8 cellular contexts compared by ENCODE assay signal in genomic region chr17:28570716-28571254, GRCh38. TPM values are rescaled to one million over a fixed set of nuclear protein-coding genes. Genes with fewer than 3 reads are reported as not detected.
A peak's percentile ranks its signal among the peaks of the same experiment; 100 is the strongest.
DNase-seq lines count a peak whose midpoint lies in the region; ATAC-seq, FAIRE-seq and TF ChIP-seq lines count a peak whose summit lies in the region.

No MANE protein-coding gene starts in this region.

- peaks cover 63% of the 10 kb centered on the region for H3K4me1 Mint-ChIP-seq in activated naive CD4-positive, alpha-beta T cell treated with anti-CD3 and anti-CD28 coated beads, Interleukin-2, amount 50 U/mL, for 24 hours

- H3K79me2 ChIP-seq in PC-9 (ENCODE audit: low read depth) = peaks cover 11% of the 10 kb centered on the region

- ATAC-seq in A549 (peak; percentile 42 to 57), HG03175 (IDR thresholded peaks at IDR 0.05; ENCODE audit: unreplicated experiment) (peak; percentile 32), left cardiac atrium (peak; percentile 6 to 19)

- no TSS peak for BruUV-seq in PC-9 (replicated peaks; lab: Mats Ljungman, UMichigan)

- TF ChIP-seq POLR2A in A549 (IDR thresholded peaks at IDR 0.05; ENCODE audit: low read length) = no peak

- H3F3A ChIP-seq in PC-9 (ENCODE audit: insufficient read depth, low read depth) = peaks cover 2% of the 10 kb centered on the region; the same call in 1 of the 2 replicates

- H4K20me1 ChIP-seq in PC-9 (ENCODE audit: insufficient read depth) = no peaks in the 10 kb centered on the region

- POLR2A ChIA-PET in A549 (lab: Yijun Ruan, JAX) = interaction anchor here (0.6 to 2.1 kb wide), 5 partner anchors 18 to 213 kb away, joined by 3 to 8 read pairs (median 4); partner anchors contain the start of genes BLTP2, POLDIP2 and UNC119
- POLR2A ChIA-PET in PC-9 (lab: Charles Lee; ENCODE audit: unreplicated experiment) = interaction anchor here (0.5 to 0.6 kb wide), 3 partner anchors 324 to 938 kb away, joined by 3 to 7 read pairs (median 6); no protein-coding TSS in a partner anchor

- DNase-seq in A549 (ENCODE audit: low read depth in 1 of 2, low spot score in 1 of 2) (peak; percentile 42 to 64), GM18507 (ENCODE audit: extremely low spot score, insufficient read length, low read depth) (no peak), PC-9 (peak in 1 of 2 experiments; percentile 25), left cardiac atrium (peak; percentile 46), retina (peak; percentile 30), T1000 (lab: John Stamatoyannopoulos, UW) (no peak)

- peak overlapping the region; percentile 96 for H3K4me2 ChIP-seq in A549
- H3K4me2 ChIP-seq in PC-9 = peak overlapping the region; percentile 88

- intact Hi-C loops in PC-9 (cut with micrococcal nuclease; ENCODE audit: unreplicated experiment) (no loop called here), left cardiac atrium (cut with DNase I) (no loop called here)

- peak overlapping the region; percentile 97 for H3K27ac Mint-ChIP-seq in activated naive CD4-positive, alpha-beta T cell treated with anti-CD3 and anti-CD28 coated beads, Interleukin-2, amount 50 U/mL, for 24 hours

- peaks cover 6% of the 10 kb centered on the region for H3K36me3 Mint-ChIP-seq in activated naive CD4-positive, alpha-beta T cell treated with anti-CD3 and anti-CD28 coated beads, Interleukin-2, amount 50 U/mL, for 24 hours

- FAIRE-seq in A549 (lab: Jason Lieb, UNC) = no peak
- peak; percentile 60 for FAIRE-seq in GM18507 (lab: Jason Lieb, UNC)

- H3K9me3 ChIP-seq in A549 (no peaks in the 10 kb centered on the region), PC-9 (ENCODE audit: insufficient read depth, low read depth) (no peaks in the 10 kb centered on the region)

- peak overlapping the region; percentile 94 for H3K4me3 Mint-ChIP-seq in activated naive CD4-positive, alpha-beta T cell treated with anti-CD3 and anti-CD28 coated beads, Interleukin-2, amount 50 U/mL, for 24 hours

- peak overlapping the region; percentile 95 for H2AFZ ChIP-seq in PC-9

- H3K4me3 ChIP-seq in A549 (peak overlapping the region; percentile 92), PC-9 (peak overlapping the region; percentile 81)

- WGBS in A549 (ENCODE audit: missing lambda C conversion rate) = 10% methylated on average over 18 of the region's 30 CpGs

- H3K27me3 ChIP-seq in PC-9 (ENCODE audit: insufficient read depth, low read depth) = no peaks in the 10 kb centered on the region

- TF ChIP-seq EP300 in A549 (IDR thresholded peaks at IDR 0.05) = no peak

- no peak for TF ChIP-seq RAD21 in A549 (conservative IDR thresholded peaks at IDR 0.05 in 1 of 2, IDR thresholded peaks at IDR 0.05 in 1 of 2)

- CTCF ChIA-PET in A549 (lab: Yijun Ruan, JAX) (interaction anchor here (0.6 to 3.8 kb wide), 9 partner anchors 11 to 176 kb away, joined by 3 to 24 read pairs (median 9); partner anchors contain the start of genes SDF2 and SUPT6H), PC-9 (lab: Charles Lee) (interaction anchor here (0.5 kb wide), 1 partner anchor 439 kb away, joined by 6 read pairs; no protein-coding TSS in a partner anchor)

- H3K36me3 ChIP-seq in PC-9 (ENCODE audit: low read depth) = no peaks in the 10 kb centered on the region

- H3K27ac ChIP-seq in A549 = peak overlapping the region; percentile 87 to 91
- no peak overlapping the region for H3K27ac ChIP-seq in PC-9

- H3K9me3 Mint-ChIP-seq in activated naive CD4-positive, alpha-beta T cell treated with anti-CD3 and anti-CD28 coated beads, Interleukin-2, amount 50 U/mL, for 24 hours = no peaks in the 10 kb centered on the region

- TF ChIP-seq CTCF in A549 (IDR thresholded peaks at IDR 0.05) (no peak), PC-9 (conservative IDR thresholded peaks at IDR 0.05) (no peak)

- H3K4me1 ChIP-seq in A549 = peaks cover 26% of the 10 kb centered on the region
- peaks cover 17% of the 10 kb centered on the region for H3K4me1 ChIP-seq in PC-9 (replicated peaks; ENCODE audit: insufficient read depth)

- no peaks in the 10 kb centered on the region for H3K27me3 Mint-ChIP-seq in activated naive CD4-positive, alpha-beta T cell treated with anti-CD3 and anti-CD28 coated beads, Interleukin-2, amount 50 U/mL, for 24 hours

- no peaks in the 10 kb centered on the region for H3K9me2 ChIP-seq in PC-9 (ENCODE audit: insufficient read depth)

TF ChIP-seq in A549, 52 proteins besides CTCF, POLR2A, EP300 and RAD21:
- TF ChIP-seq CBX8 (IDR thresholded peaks at IDR 0.05) = no peak
- 0 out of 2 replicates have a peak, but pooled peaks have one; percentile 31 for TF ChIP-seq MAX (IDR thresholded peaks at IDR 0.05)
- TF ChIP-seq RCOR1 (IDR thresholded peaks at IDR 0.05; ENCODE audit: low read depth, low read length) = no peak
- TF ChIP-seq E2F6 (IDR thresholded peaks at IDR 0.05; ENCODE audit: borderline replicate concordance, low read depth) = 0 out of 2 replicates have a peak, but pooled peaks have one; percentile 62
- TF ChIP-seq FOSL2 (IDR thresholded peaks at IDR 0.05) = no peak
- TF ChIP-seq FOSL2 (CRISPR knock-in tag; IDR thresholded peaks at IDR 0.05) = 0 out of 2 replicates have a peak, but pooled peaks have one; percentile 14

RNA-seq across cellular contexts. Expression of gene PIGS, which starts 0.5 kb away (rescaled TPM):
- polyA plus RNA-seq in A549 (2011; rRNA removed) (50.0 and 53.2 TPM in 2 replicates), A549 (2017; fragmentation: RNase III; extraction: RNeasy Plus Mini Kit Qiagen cat#74134 plus additional on column Dnase treatment) (46.6 to 53.3 TPM (median 53.2 TPM) in 3 replicates)
- polyA plus RNA-seq in A549 (2012; cell fraction: cytosol; rRNA removed) = 55.8 and 70.1 TPM in 2 replicates
- 87.3 and 89.3 TPM in 2 replicates for polyA plus RNA-seq in A549 (2012; cell fraction: nucleus; rRNA removed)
- 42.7 and 44.4 TPM in 2 replicates for polyA minus RNA-seq in A549 (2011; rRNA and poly(A)+ RNA removed)
- total RNA-seq in PC-9 (2021) (57.6 and 64.2 TPM in 2 replicates), left cardiac atrium (10 to 100 TPM; 39.9 to 41.4 TPM)

RNA-seq across cellular contexts. Expression of gene ALDOC, which starts 5.9 kb away (rescaled TPM):
- polyA plus RNA-seq in A549 (2011; rRNA removed) (6.3 and 10.1 TPM in 2 replicates), A549 (2017; fragmentation: RNase III; extraction: RNeasy Plus Mini Kit Qiagen cat#74134 plus additional on column Dnase treatment) (1.7 to 1.9 TPM (median 1.9 TPM) in 3 replicates)
- 2.3 and 2.8 TPM in 2 replicates for polyA plus RNA-seq in A549 (2012; cell fraction: cytosol; rRNA removed)
- 9.9 and 10.3 TPM in 2 replicates for polyA plus RNA-seq in A549 (2012; cell fraction: nucleus; rRNA removed)
- polyA minus RNA-seq in A549 (2011; rRNA and poly(A)+ RNA removed) = 7.4 and 7.6 TPM in 2 replicates
- total RNA-seq in PC-9 (2021) (17.4 and 21.6 TPM in 2 replicates), left cardiac atrium (100 to 1,000 TPM; 138 to 164 TPM)

RNA-seq across cellular contexts. Expression of gene UNC119, which starts 18.4 kb away (rescaled TPM):
- polyA plus RNA-seq in A549 (2011; rRNA removed) (50.5 and 53.5 TPM in 2 replicates), A549 (2017; fragmentation: RNase III; extraction: RNeasy Plus Mini Kit Qiagen cat#74134 plus additional on column Dnase treatment) (22.8 to 27.8 TPM (median 26.0 TPM) in 3 replicates)
- 61.2 and 77.9 TPM in 2 replicates for polyA plus RNA-seq in A549 (2012; cell fraction: cytosol; rRNA removed)
- 97.1 and 99.8 TPM in 2 replicates for polyA plus RNA-seq in A549 (2012; cell fraction: nucleus; rRNA removed)
- 34.9 and 42.0 TPM in 2 replicates for polyA minus RNA-seq in A549 (2011; rRNA and poly(A)+ RNA removed)
- total RNA-seq in PC-9 (2021) (39.7 and 48.8 TPM in 2 replicates), left cardiac atrium (10 to 100 TPM; 13.6 to 23.6 TPM)

RNA-seq across cellular contexts. Expression of gene SPAG5, which starts 28.0 kb away (rescaled TPM):
- 111 and 123 TPM in 2 replicates for polyA plus RNA-seq in A549 (2011; rRNA removed)
- polyA plus RNA-seq in A549 (2012; cell fraction: cytosol; rRNA removed) = 88.5 and 91.7 TPM in 2 replicates
- 142 and 199 TPM in 2 replicates for polyA plus RNA-seq in A549 (2012; cell fraction: nucleus; rRNA removed)
- polyA plus RNA-seq in A549 (2017; fragmentation: RNase III; extraction: RNeasy Plus Mini Kit Qiagen cat#74134 plus additional on column Dnase treatment) = 106 to 111 TPM (median 107 TPM) in 3 replicates
- polyA minus RNA-seq in A549 (2011; rRNA and poly(A)+ RNA removed) = 110 and 142 TPM in 2 replicates
- 101 and 109 TPM in 2 replicates for total RNA-seq in PC-9 (2021)
- total RNA-seq in left cardiac atrium = 1 to 10 TPM in 1 of 2 donors, under 1 TPM in 1; 0.97 to 2.7 TPM

RNA-seq across cellular contexts. Expression of gene RSKR, which starts 43.2 kb away (rescaled TPM):
- polyA plus RNA-seq in A549 (2011; rRNA removed) (18.7 and 22.0 TPM in 2 replicates), A549 (2017; fragmentation: RNase III; extraction: RNeasy Plus Mini Kit Qiagen cat#74134 plus additional on column Dnase treatment) (5.6 to 6.6 TPM (median 5.8 TPM) in 3 replicates)
- polyA plus RNA-seq in A549 (2012; cell fraction: cytosol; rRNA removed) = 7.5 and 9.0 TPM in 2 replicates
- polyA plus RNA-seq in A549 (2012; cell fraction: nucleus; rRNA removed) = 39.4 and 70.0 TPM in 2 replicates
- polyA minus RNA-seq in A549 (2011; rRNA and poly(A)+ RNA removed) = 15.4 and 22.7 TPM in 2 replicates
- total RNA-seq in PC-9 (2021) (21.7 and 25.8 TPM in 2 replicates), left cardiac atrium (1 to 10 TPM; 4.4 to 5.8 TPM)

Comparison
In these comparisons a context has a peak if more than half of its experiments do, and no peak if none do; other contexts are left out.
1. DNase-seq: peak in A549 (2 of 2), left cardiac atrium (single experiment) and retina (single experiment); none in GM18507 (single experiment) and T1000 (single experiment).
2. Peak in every context shown above with its lines, with median percentiles within 50 percentile points of each other: ATAC-seq.